Comparison of ENCODE assay signal across 39 cellular contexts in genomic region chr3:42908675-42909074, GRCh38. TPM values are rescaled to one million over a fixed set of nuclear protein-coding genes. Genes with fewer than 3 reads are reported as not detected.
"Had no signal": no experiment of that assay in that cellular context is flagged by ENCODE, and none has a peak within 500 bp of the region (broad histone marks: within the 10 kb centered on the region; RNA-seq: fewer than 3 reads in every experiment).

No MANE protein-coding gene starts in this region.

- H3K4me3 ChIP-seq: adrenal gland, body of pancreas, breast epithelium had no signal

- FAIRE-seq: astrocyte, TTC549 had no signal

- H3K4me1 Mint-ChIP-seq: activated CD8-positive, alpha-beta memory T cell treated with anti-CD3 and anti-CD28 coated beads, Interleukin-2, amount 10 ng/mL, durations not matched to agents 7 days and 5 days had no signal

- H3K27ac Mint-ChIP-seq: activated B cell treated with CpG ODN at 0.5 μM for 24 hours; activated CD4-positive, alpha-beta memory T cell treated with anti-CD3 and anti-CD28 coated beads, Interleukin-2, amount 10 ng/mL, durations not matched to agents 7 days and 5 days; activated CD4-positive, alpha-beta T cell treated with anti-CD3 and anti-CD28 coated beads for 36 hours; activated CD4-positive, alpha-beta T cell treated with anti-CD3 and anti-CD28 coated beads, Interleukin-2, amount 10 ng/mL, durations not matched to agents 7 days and 5 days; activated CD8-positive, alpha-beta memory T cell treated with anti-CD3 and anti-CD28 coated beads, Interleukin-2, amount 10 ng/mL, durations not matched to agents 7 days and 5 days; activated CD8-positive, alpha-beta T cell treated with anti-CD3 and anti-CD28 coated beads, Interleukin-2, amount 10 ng/mL, durations not matched to agents 7 days and 5 days; activated naive CD4-positive, alpha-beta T cell treated with anti-CD3 and anti-CD28 coated beads for 36 hours; activated naive CD4-positive, alpha-beta T cell treated with anti-CD3 and anti-CD28 coated beads, Interleukin-2, amount 50 U/mL, for 72 hours; activated naive CD8-positive, alpha-beta T cell treated with anti-CD3 and anti-CD28 coated beads, Interleukin-2, amount 10 ng/mL, durations not matched to agents 7 days and 5 days; activated T-cell treated with anti-CD3 and anti-CD28 coated beads, Interleukin-2, amount 50 U/mL, for 24 hours; activated T-helper 17 cell treated with anti-CD3 and anti-CD28 coated beads, Interleukin-2, amount 50 U/mL, for 72 hours; T-helper 1 cell treated with Interleukin-12 subunit alpha and Interleukin-12 subunit beta and Interleukin-4 antibody, amounts not matched to agents 30 μg/mL and 1 μg/mL, for 36 hours; T-helper 2 cell treated with Interferon-gamma antibody and Interleukin-4, amounts not matched to agents 5 μg/mL and 100 μg/mL, for 36 hours had no signal

- ATAC-seq: activated CD4-positive, alpha-beta T cell treated with anti-CD3 and anti-CD28 coated beads for 36 hours; activated CD4-positive, CD25-positive, alpha-beta regulatory T cell treated with anti-CD3 and anti-CD28 coated beads, Interleukin-2, amount 50 U/mL, for 24 hours; activated CD8-positive, alpha-beta memory T cell treated with anti-CD3 and anti-CD28 coated beads, Interleukin-2, amount 10 ng/mL, durations not matched to agents 7 days and 5 days; activated CD8-positive, alpha-beta T cell treated with anti-CD3 and anti-CD28 coated beads, Interleukin-2, amount 10 ng/mL, durations not matched to agents 7 days and 5 days; activated naive CD4-positive, alpha-beta T cell treated with anti-CD3 and anti-CD28 coated beads, Interleukin-2, amount 50 U/mL, for 72 hours; activated T-helper 17 cell treated with anti-CD3 and anti-CD28 coated beads, Interleukin-2, amount 50 U/mL, for 72 hours; body of pancreas had no signal

- H3K36me3 ChIP-seq: adrenal gland, brain microvascular endothelial cell had no signal

- H3K4me3 Mint-ChIP-seq: activated B cell treated with CpG ODN at 0.5 μM for 24 hours; activated CD4-positive, alpha-beta memory T cell treated with anti-CD3 and anti-CD28 coated beads, Interleukin-2, amount 10 ng/mL, durations not matched to agents 7 days and 5 days; activated CD4-positive, alpha-beta T cell treated with anti-CD3 and anti-CD28 coated beads for 36 hours; activated CD4-positive, alpha-beta T cell treated with anti-CD3 and anti-CD28 coated beads, Interleukin-2, amount 10 ng/mL, durations not matched to agents 7 days and 5 days; activated CD8-positive, alpha-beta memory T cell treated with anti-CD3 and anti-CD28 coated beads, Interleukin-2, amount 10 ng/mL, durations not matched to agents 7 days and 5 days; activated CD8-positive, alpha-beta T cell treated with anti-CD3 and anti-CD28 coated beads, Interleukin-2, amount 10 ng/mL, durations not matched to agents 7 days and 5 days; activated naive CD4-positive, alpha-beta T cell treated with anti-CD3 and anti-CD28 coated beads for 36 hours; activated naive CD8-positive, alpha-beta T cell treated with anti-CD3 and anti-CD28 coated beads, Interleukin-2, amount 10 ng/mL, durations not matched to agents 7 days and 5 days; activated T-cell treated with anti-CD3 and anti-CD28 coated beads, Interleukin-2, amount 50 U/mL, for 24 hours; activated T-helper 17 cell treated with anti-CD3 and anti-CD28 coated beads, Interleukin-2, amount 50 U/mL, for 72 hours; T-helper 1 cell treated with Interleukin-12 subunit alpha and Interleukin-12 subunit beta and Interleukin-4 antibody, amounts not matched to agents 30 μg/mL and 1 μg/mL, for 36 hours; T-helper 2 cell treated with Interferon-gamma antibody and Interleukin-4, amounts not matched to agents 5 μg/mL and 100 μg/mL, for 36 hours had no signal

- DNase-seq: activated B cell treated with CpG ODN at 0.5 μM for 24 hours; activated CD4-positive, alpha-beta memory T cell treated with anti-CD3 and anti-CD28 coated beads, Interleukin-2, amount 10 ng/mL, durations not matched to agents 7 days and 5 days; activated CD4-positive, alpha-beta T cell treated with anti-CD3 and anti-CD28 coated beads for 1 hour; activated CD4-positive, alpha-beta T cell treated with anti-CD3 and anti-CD28 coated beads for 36 hours; activated CD4-positive, alpha-beta T cell treated with anti-CD3 and anti-CD28 coated beads for 48 hours; activated CD4-positive, alpha-beta T cell treated with anti-CD3 and anti-CD28 coated beads, Interleukin-2, amount 10 ng/mL, durations not matched to agents 7 days and 5 days; activated CD4-positive, alpha-beta T cell treated with anti-CD3 and anti-CD28 coated beads, Interleukin-2, amount 50 U/mL, for 48 hours; activated CD8-positive, alpha-beta memory T cell treated with anti-CD3 and anti-CD28 coated beads for 24 hours; activated CD8-positive, alpha-beta memory T cell treated with anti-CD3 and anti-CD28 coated beads, Interleukin-2, amount 10 ng/mL, durations not matched to agents 7 days and 5 days; activated CD8-positive, alpha-beta memory T cell treated with anti-CD3 and anti-CD28 coated beads, Interleukin-2, amount 50 U/mL, for 48 hours; activated CD8-positive, alpha-beta T cell treated with anti-CD3 and anti-CD28 coated beads, Interleukin-2, amount 10 ng/mL, durations not matched to agents 7 days and 5 days; activated effector memory CD4-positive, alpha-beta T cell treated with anti-CD3 and anti-CD28 coated beads, Interleukin-2, amount 50 U/mL, for 16 hours; activated gamma-delta T cell treated with Interleukin-2 at 50 U/mL for 16 hours; activated naive CD4-positive, alpha-beta T cell; activated naive CD4-positive, alpha-beta T cell treated with anti-CD3 and anti-CD28 coated beads for 36 hours; activated naive CD4-positive, alpha-beta T cell treated with anti-CD3 and anti-CD28 coated beads, Interleukin-2, amount 50 U/mL, for 16 hours; activated naive CD8-positive, alpha-beta T cell treated with anti-CD3 and anti-CD28 coated beads, Interleukin-2, amount 10 ng/mL, durations not matched to agents 7 days and 5 days; activated T-cell treated with anti-CD3 and anti-CD28 coated beads, Interleukin-2, amount 50 U/mL, for 24 hours; adrenal gland; amniotic stem cell; aorta; body of pancreas; brain microvascular endothelial cell; central memory CD4-positive, alpha-beta T cell; SW 1271; T-helper 1 cell; T-helper 2 cell; T-helper 9 cell had no signal

- H3K27ac ChIP-seq: adrenal gland, body of pancreas, brain microvascular endothelial cell, breast epithelium, VCaP had no signal

- H3K27me3 ChIP-seq: adrenal gland, body of pancreas, breast epithelium had no signal

RNA-seq across cellular contexts. Expression of gene CYP8B1, which starts 33.0 kb away (rescaled TPM):
- total RNA-seq: activated B cell treated with CpG ODN at 0.5 μM for 24 hours; activated CD4-positive, alpha-beta memory T cell treated with anti-CD3 and anti-CD28 coated beads, Interleukin-2, amount 10 ng/mL, durations not matched to agents 7 days and 5 days; activated CD4-positive, alpha-beta T cell treated with anti-CD3 and anti-CD28 coated beads for 36 hours; activated CD4-positive, alpha-beta T cell treated with anti-CD3 and anti-CD28 coated beads, Interleukin-2, amount 10 ng/mL, durations not matched to agents 7 days and 5 days; activated CD8-positive, alpha-beta memory T cell treated with anti-CD3 and anti-CD28 coated beads, Interleukin-2, amount 10 ng/mL, durations not matched to agents 7 days and 5 days; activated CD8-positive, alpha-beta T cell treated with anti-CD3 and anti-CD28 coated beads, Interleukin-2, amount 10 ng/mL, durations not matched to agents 7 days and 5 days; activated naive CD4-positive, alpha-beta T cell treated with anti-CD3 and anti-CD28 coated beads for 36 hours; activated naive CD4-positive, alpha-beta T cell treated with anti-CD3 and anti-CD28 coated beads, Interleukin-2, amount 50 U/mL, for 72 hours; activated naive CD8-positive, alpha-beta T cell treated with anti-CD3 and anti-CD28 coated beads, Interleukin-2, amount 10 ng/mL, durations not matched to agents 7 days and 5 days; activated T-helper 17 cell treated with anti-CD3 and anti-CD28 coated beads, Interleukin-2, amount 50 U/mL, for 72 hours; aorta; astrocyte; body of pancreas; breast epithelium; cardiac septum; cerebellum had no signal
